ENCODE assay signal across 8 cellular contexts in genomic region chr16:46621006-46621629, GRCh38. TPM values are rescaled to one million over a fixed set of nuclear protein-coding genes. Genes with fewer than 3 reads are reported as not detected.
DNase-seq lines count a peak whose midpoint lies in the region; TF ChIP-seq lines count a peak whose summit lies in the region.

TSS of gene SHCBP1 (minus strand) at chr16:46621379. CDS start at chr16:46621359, 20 bp downstream.

- TF ChIP-seq CTCF in glutamatergic neuron (IDR thresholded peaks at IDR 0.05; ENCODE audit: partially characterized antibody, unreplicated experiment): no peak
- TF ChIP-seq CTCF in ovary (IDR thresholded peaks at IDR 0.05): no peak
- no peak for TF ChIP-seq CTCF in thyroid gland (IDR thresholded peaks at IDR 0.05)

- TF ChIP-seq EP300 in ovary (IDR thresholded peaks at IDR 0.05): no peak

- H3K4me3 ChIP-seq in HAP-1 (peak within 1 kb of the TSS; percentile 96), MG63 (peak within 1 kb of the TSS; percentile 83), ovary (peak within 1 kb of the TSS; percentile 55), thyroid gland (replicated peaks in 1 of 3) (peak within 1 kb of the TSS; percentile 6 to 36 (median 10))

- peak within 1 kb of the TSS; percentile 94 for H3K4me3 Mint-ChIP-seq in activated naive CD4-positive, alpha-beta T cell treated with anti-CD3 and anti-CD28 coated beads for 36 hours
- H3K4me3 Mint-ChIP-seq in glutamatergic neuron (ENCODE audit: unreplicated experiment): peak within 1 kb of the TSS; percentile 89

- H3K36me3 ChIP-seq in HAP-1 (replicated peaks): peaks cover 31% of the 10 kb centered on the region
- peaks cover 31% of the 10 kb centered on the region for H3K36me3 ChIP-seq in MG63
- H3K36me3 ChIP-seq in ovary: no peaks in the 10 kb centered on the region
- H3K36me3 ChIP-seq in thyroid gland: no peaks in the 10 kb centered on the region

- CTCF ChIA-PET in activated naive CD4-positive, alpha-beta T cell treated with anti-CD3 and anti-CD28 coated beads for 36 hours (lab: Charles Lee): interaction anchor here (0.7 to 1.3 kb wide), 5 partner anchors 12 to 666 kb away, joined by 3 read pairs; no protein-coding TSS in a partner anchor

- peak within 1 kb of the TSS; percentile 70 for H3K27ac Mint-ChIP-seq in activated naive CD4-positive, alpha-beta T cell treated with anti-CD3 and anti-CD28 coated beads for 36 hours
- H3K27ac Mint-ChIP-seq in glutamatergic neuron (ENCODE audit: unreplicated experiment): peak within 1 kb of the TSS; percentile 33

- H3K9me3 Mint-ChIP-seq in activated naive CD4-positive, alpha-beta T cell treated with anti-CD3 and anti-CD28 coated beads for 36 hours: no peaks in the 10 kb centered on the region
- H3K9me3 Mint-ChIP-seq in glutamatergic neuron (ENCODE audit: unreplicated experiment): peaks cover 6% of the 10 kb centered on the region

- H3K27ac ChIP-seq in ovary (no peak within 1 kb of the TSS), thyroid gland (no peak within 1 kb of the TSS)

- no peaks in the 10 kb centered on the region for H3K27me3 ChIP-seq in HAP-1 (ENCODE audit: low read depth)
- H3K27me3 ChIP-seq in MG63: no peaks in the 10 kb centered on the region
- H3K27me3 ChIP-seq in ovary: no peaks in the 10 kb centered on the region
- no peaks in the 10 kb centered on the region for H3K27me3 ChIP-seq in thyroid gland

- intact Hi-C loops in activated naive CD4-positive, alpha-beta T cell treated with anti-CD3 and anti-CD28 coated beads for 36 hours (cut with micrococcal nuclease): loop anchor here (2.0 to 5.0 kb wide), 3 partner anchors 68 to 351 kb away; partner anchors contain the start of genes C16orf87, DNAJA2, ORC6 and VPS35
- intact Hi-C loops in ovary (cut with DNase I): no loop called here
- intact Hi-C loops in thyroid gland (cut with DNase I): no loop called here

- peaks cover 14% of the 10 kb centered on the region for H3K4me1 Mint-ChIP-seq in activated naive CD4-positive, alpha-beta T cell treated with anti-CD3 and anti-CD28 coated beads for 36 hours (ENCODE audit: low read depth)
- no peaks in the 10 kb centered on the region for H3K4me1 Mint-ChIP-seq in glutamatergic neuron (ENCODE audit: low read depth, unreplicated experiment)

- peaks cover 20% of the 10 kb centered on the region for H3K4me1 ChIP-seq in HAP-1
- no peaks in the 10 kb centered on the region for H3K4me1 ChIP-seq in ovary (ENCODE audit: insufficient read depth)
- H3K4me1 ChIP-seq in thyroid gland: peaks cover 0 to 5% of the 10 kb centered on the region in 2 donors

- TF ChIP-seq POLR2A in ovary (IDR thresholded peaks at IDR 0.05) (no peak), thyroid gland (IDR thresholded peaks at IDR 0.05) (no peak)

- in situ Hi-C loops in HAP-1 (cut with MboI; ENCODE audit: low sequenced_read_pairs) (no loop called here), SK-MEL-5 (cut with HindIII; ENCODE audit: low pct_unique_long_range_greater_than_20kb, low sequenced_read_pairs) (no loop called here)

- H3K9me3 ChIP-seq in HAP-1 (no peaks in the 10 kb centered on the region), MG63 (no peaks in the 10 kb centered on the region), ovary (no peaks in the 10 kb centered on the region), thyroid gland (no peaks in the 10 kb centered on the region)

- DNase-seq in GM03348 (ENCODE audit: low spot score) (peak; percentile 96), HAP-1 (ENCODE audit: low spot score in 2 of 2) (peak; percentile 90 to 96), MG63 (peak; percentile 96), SK-MEL-5 (ENCODE audit: low read depth, low spot score) (peak; percentile 89), glutamatergic neuron (peak; percentile 90), ovary (peak; percentile 69 to 83 (median 75)), thyroid gland (peak; percentile 74 to 78)
- DNase-seq in activated naive CD4-positive, alpha-beta T cell treated with anti-CD3 and anti-CD28 coated beads for 36 hours: peak; percentile 91

- WGBS in ovary, 3 donors: 0 to 1% (median 1%) methylated on average over 51 of the region's 51 CpGs
- 0 to 1% methylated on average over 35 to 37 of the region's 51 CpGs for WGBS in thyroid gland, 2 donors

- H3K36me3 Mint-ChIP-seq in activated naive CD4-positive, alpha-beta T cell treated with anti-CD3 and anti-CD28 coated beads for 36 hours (ENCODE audit: low read depth): peaks cover 17% of the 10 kb centered on the region
- no peaks in the 10 kb centered on the region for H3K36me3 Mint-ChIP-seq in glutamatergic neuron (ENCODE audit: unreplicated experiment)

- peaks cover 10% of the 10 kb centered on the region for H3K27me3 Mint-ChIP-seq in activated naive CD4-positive, alpha-beta T cell treated with anti-CD3 and anti-CD28 coated beads for 36 hours (ENCODE audit: low read depth)
- H3K27me3 Mint-ChIP-seq in glutamatergic neuron (ENCODE audit: unreplicated experiment): no peaks in the 10 kb centered on the region

RNA-seq across cellular contexts. Expression of gene SHCBP1, which starts in this region (rescaled TPM):
- total RNA-seq in MG63 (2014; rRNA removed; shearing (Covaris generic); ENCODE audit: low replicate concordance): 58.3 and 92.9 TPM in 2 replicates
- 19.5 and 19.6 TPM in 2 replicates for total RNA-seq in SK-MEL-5 (2014; rRNA removed; shearing (Covaris generic))
- polyA plus RNA-seq in SK-MEL-5 (2015; cell fraction: cytosol; rRNA removed): 20.9 and 23.1 TPM in 2 replicates
- polyA plus RNA-seq in SK-MEL-5 (2015; cell fraction: nucleus; rRNA removed): 11.2 and 14.8 TPM in 2 replicates
- 10 to 100 TPM; 41.8 to 45.0 TPM for total RNA-seq in activated naive CD4-positive, alpha-beta T cell treated with anti-CD3 and anti-CD28 coated beads for 36 hours
- total RNA-seq in glutamatergic neuron (ENCODE audit: unreplicated experiment) (2.4 TPM), ovary (1 to 10 TPM in 3 of 7 donors, under 1 TPM in 4; 0.24 to 3.6 (median 0.56) TPM), thyroid gland (1 to 10 TPM in 1 of 4 donors, not detected in 3; 1.8 TPM)
- 1 to 10 TPM in 1 of 2 donors, under 1 TPM in 1; 0.46 to 1.1 TPM for polyA plus RNA-seq in ovary

Comparison
In these comparisons a context has a peak if more than half of its experiments do, and no peak if none do; other contexts are left out.
1. H3K4me3 ChIP-seq: peak in every context shown above with its lines; median percentile 96 in HAP-1; 83 in MG63; 55 in ovary; 10 in thyroid gland.